Comparison of ENCODE assay signal across 17 cellular contexts in the genomic region with DNA sequence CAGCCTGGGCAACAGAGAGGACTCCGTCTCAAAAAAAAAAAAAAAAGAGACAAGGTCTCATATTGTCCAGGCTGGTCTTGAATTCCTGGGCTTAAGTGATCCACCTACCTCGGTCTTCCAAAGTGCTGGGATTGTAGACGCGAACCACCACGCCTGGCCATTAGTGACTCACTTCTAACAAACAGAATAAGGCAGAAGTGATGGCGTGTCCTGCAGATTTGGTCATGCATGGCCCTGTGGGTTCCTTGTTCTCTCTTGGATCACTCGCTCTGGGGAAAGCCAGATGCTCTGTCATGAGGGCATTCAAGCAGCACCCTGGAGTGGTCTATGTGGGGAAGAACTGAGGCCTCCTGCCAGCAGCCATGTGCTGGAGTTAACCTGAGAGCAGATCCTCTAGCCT.
"Had no signal": no experiment of that assay in that cellular context is flagged by ENCODE, and none has a peak within 500 bp of the region (broad histone marks: within the 10 kb centered on the region; RNA-seq: fewer than 3 reads in every experiment).

No MANE protein-coding gene starts in this region.

- H3K4me1 Mint-ChIP-seq: activated naive CD8-positive, alpha-beta T cell treated with anti-CD3 and anti-CD28 coated beads, Interleukin-2, amount 50 U/mL, for 24 hours had no signal

- H3K9me3 Mint-ChIP-seq: natural killer cell treated with Interleukin-12 subunit alpha and Interleukin-12 subunit beta and Interleukin-15 and Interleukin-18, amount 100 ng/mL, for 72 hours had no signal

- H3K27ac Mint-ChIP-seq: activated naive CD8-positive, alpha-beta T cell treated with anti-CD3 and anti-CD28 coated beads, Interleukin-2, amount 50 U/mL, for 24 hours; dendritic cell treated with granulocyte-macrophage colony-stimulating factor and Interleukin-4, amounts not matched to agents 40 ng/mL and 50 ng/mL, for 4 days; natural killer cell treated with Interleukin-12 subunit alpha and Interleukin-12 subunit beta and Interleukin-15 and Interleukin-18, amount 100 ng/mL, for 72 hours; T-helper 2 cell treated with Interferon-gamma antibody and Interleukin-4, amounts not matched to agents 5 μg/mL and 100 μg/mL, for 36 hours had no signal

- H3K27me3 Mint-ChIP-seq: dendritic cell treated with granulocyte-macrophage colony-stimulating factor and Interleukin-4, amounts not matched to agents 40 ng/mL and 50 ng/mL, for 4 days had no signal

- H3K36me3 ChIP-seq: gastrocnemius medialis, tibial artery, vagina had no signal

- H3K27ac ChIP-seq: gastrocnemius medialis, tibial artery, vagina had no signal

- FAIRE-seq: islet of Langerhans had no signal

- H3K9me3 ChIP-seq: gastrocnemius medialis, tibial artery had no signal

- ATAC-seq: activated naive CD8-positive, alpha-beta T cell treated with anti-CD3 and anti-CD28 coated beads, Interleukin-2, amount 50 U/mL, for 24 hours; gastrocnemius medialis; left ventricle myocardium superior; natural killer cell treated with Interleukin-12 subunit alpha and Interleukin-12 subunit beta and Interleukin-15 and Interleukin-18, amount 100 ng/mL, for 72 hours had no signal

- H3K4me3 ChIP-seq: gastrocnemius medialis, tibial artery, vagina had no signal

- H3K4me3 Mint-ChIP-seq: activated naive CD8-positive, alpha-beta T cell treated with anti-CD3 and anti-CD28 coated beads, Interleukin-2, amount 50 U/mL, for 24 hours; dendritic cell treated with granulocyte-macrophage colony-stimulating factor and Interleukin-4, amounts not matched to agents 40 ng/mL and 50 ng/mL, for 4 days; natural killer cell treated with Interleukin-12 subunit alpha and Interleukin-12 subunit beta and Interleukin-15 and Interleukin-18, amount 100 ng/mL, for 72 hours; T-helper 2 cell treated with Interferon-gamma antibody and Interleukin-4, amounts not matched to agents 5 μg/mL and 100 μg/mL, for 36 hours had no signal

- H3K27me3 ChIP-seq: gastrocnemius medialis, tibial artery, vagina had no signal

- DNase-seq: activated CD4-positive, CD25-positive, alpha-beta regulatory T cell treated with anti-CD3 and anti-CD28 coated beads, Interleukin-2, amount 50 U/mL, for 72 hours; activated naive CD4-positive, alpha-beta T cell; activated naive CD8-positive, alpha-beta T cell treated with anti-CD3 and anti-CD28 coated beads, Interleukin-2, amount 50 U/mL, for 24 hours; activated T-cell treated with anti-CD3 and anti-CD28 coated beads for 4 hours; aorta; effector memory CD4-positive, alpha-beta T cell; gastrocnemius medialis; left ventricle myocardium superior; stimulated activated CD4-positive, alpha-beta T cell treated with anti-CD3 and anti-CD28 coated beads, Interleukin-15, amount 100 ng/mL, for 24 hours; stimulated activated CD4-positive, alpha-beta T cell treated with anti-CD3 and anti-CD28 coated beads, Interleukin-4, amount 100 ng/mL, for 1 hour; stimulated activated naive CD4-positive, alpha-beta T cell; tibial artery had no signal

- H3K4me1 ChIP-seq: gastrocnemius medialis, vagina had no signal
